ENCODE assay signal across 14 cellular contexts in the genomic region with DNA sequence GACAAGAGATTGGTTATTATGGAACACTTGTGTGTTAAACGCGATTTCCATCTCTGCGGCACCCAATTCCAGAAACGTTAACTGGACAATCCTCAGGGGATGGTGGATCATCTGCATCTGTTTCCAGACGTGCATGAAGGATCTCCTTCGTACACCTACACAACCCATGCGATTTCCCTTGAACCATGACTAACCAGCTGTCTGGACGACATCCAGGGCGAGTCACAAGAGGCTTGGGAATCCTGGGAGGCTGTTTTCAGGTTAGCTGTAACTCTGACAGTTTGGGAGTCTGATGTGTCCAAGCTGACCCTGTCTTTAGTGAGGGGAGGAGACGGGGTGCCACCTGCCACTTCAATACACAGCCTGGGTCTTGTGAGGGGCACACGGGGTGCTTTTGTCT.
A peak's percentile ranks its signal among the peaks of the same experiment; 100 is the strongest.
DNase-seq lines count a peak whose midpoint lies in the region; ATAC-seq, FAIRE-seq and TF ChIP-seq lines count a peak whose summit lies in the region.
"Had no signal": no experiment of that assay in that cellular context is flagged by ENCODE, and none has a peak within 500 bp of the region (broad histone marks: within the 10 kb centered on the region; RNA-seq: fewer than 3 reads in every experiment).

No MANE protein-coding gene starts in this region.

- no peaks in the 10 kb centered on the region for H3K4me1 Mint-ChIP-seq in immature natural killer cell

- H2AFZ ChIP-seq in SK-N-SH (ENCODE audit: low read depth) = no peak overlapping the region

- H3K79me2 ChIP-seq in SK-N-SH (ENCODE audit: insufficient read depth) = no peaks in the 10 kb centered on the region

- no peaks in the 10 kb centered on the region for H3K9me2 ChIP-seq in SK-N-SH

- peak overlapping the region in 1 of 2 experiments; percentile 38; a peak in 2 of 4 replicates for H3K27ac ChIP-seq in SK-N-SH (ENCODE audit: low read depth in 2 of 2, low read length in 1 of 2)
- H3K27ac ChIP-seq: right lobe of liver had no signal

- ATAC-seq in HG02571 (IDR thresholded peaks at IDR 0.05; ENCODE audit: unreplicated experiment) = no peak

- no peak for TF ChIP-seq CTCF in SK-N-SH (IDR thresholded peaks at IDR 0.05)

- no peak for FAIRE-seq in urothelium cell line (lab: Jason Lieb, UNC)

- H3K36me3 ChIP-seq in SK-N-SH (replicated peaks in 1 of 2; ENCODE audit: control insufficient read depth in 1 of 2, insufficient read depth in 2 of 2, low read length in 1 of 2) = peaks cover 0 to 6% of the 10 kb centered on the region in 2 experiments
- H3K36me3 ChIP-seq: gastrocnemius medialis, right lobe of liver had no signal

- H3K9me3 Mint-ChIP-seq in immature natural killer cell = no peaks in the 10 kb centered on the region
- H3K9me3 Mint-ChIP-seq: T-helper 1 cell treated with Interleukin-12 subunit alpha and Interleukin-12 subunit beta and Interleukin-4 antibody, amounts not matched to agents 30 μg/mL and 1 μg/mL, for 36 hours had no signal

- no peak overlapping the region for H3K4me3 Mint-ChIP-seq in immature natural killer cell
- H3K4me3 Mint-ChIP-seq: T-helper 1 cell treated with Interleukin-12 subunit alpha and Interleukin-12 subunit beta and Interleukin-4 antibody, amounts not matched to agents 30 μg/mL and 1 μg/mL, for 36 hours had no signal

- no peak overlapping the region for H3K4me3 ChIP-seq in SK-N-SH (ENCODE audit: low read depth in 2 of 2, low read length in 1 of 2)
- H3K4me3 ChIP-seq: gastrocnemius medialis, right lobe of liver had no signal

- no peaks in the 10 kb centered on the region for H3K27me3 Mint-ChIP-seq in immature natural killer cell (ENCODE audit: low read depth in 3 of 3)

- peaks cover 3% of the 10 kb centered on the region for H3F3A ChIP-seq in SK-N-SH (replicated peaks; ENCODE audit: insufficient read depth)

- no peaks in the 10 kb centered on the region for H3K9me3 ChIP-seq in SK-N-SH
- H3K9me3 ChIP-seq: gastrocnemius medialis, right lobe of liver had no signal

- H3K36me3 Mint-ChIP-seq in immature natural killer cell = peaks cover 0 to 12% (median 2%) of the 10 kb centered on the region in 3 donors

- 0 out of 2 replicates have a peak overlapping the region, but pooled peaks have one; percentile 28 for H3K4me2 ChIP-seq in SK-N-SH

- CTCF ChIA-PET in SK-N-SH (lab: Yijun Ruan, JAX) = interaction anchor here (0.6 kb wide), 1 partner anchor 474 kb away, joined by 3 read pairs; no protein-coding TSS in a partner anchor

- WGBS in SK-N-SH (ENCODE audit: low lambda C conversion rate) = 44% methylated on average over 10 of the region's 11 CpGs

- H3K27me3 ChIP-seq in SK-N-SH (ENCODE audit: insufficient read depth) = no peaks in the 10 kb centered on the region
- H3K27me3 ChIP-seq: gastrocnemius medialis, right lobe of liver had no signal

- H3K27ac Mint-ChIP-seq in immature natural killer cell = no peak overlapping the region
- H3K27ac Mint-ChIP-seq: T-helper 1 cell treated with Interleukin-12 subunit alpha and Interleukin-12 subunit beta and Interleukin-4 antibody, amounts not matched to agents 30 μg/mL and 1 μg/mL, for 36 hours had no signal

- no peak overlapping the region for H3K9ac ChIP-seq in SK-N-SH

- H4K20me1 ChIP-seq in SK-N-SH (ENCODE audit: insufficient read depth) = no peaks in the 10 kb centered on the region

- POLR2A ChIA-PET in SK-N-SH (lab: Yijun Ruan, JAX) = no interaction called here

- peaks cover 3 to 56% of the 10 kb centered on the region in 2 experiments; a peak in 2 of 4 replicates for H3K4me1 ChIP-seq in SK-N-SH (ENCODE audit: control insufficient read depth in 1 of 2, insufficient read depth in 2 of 2, low read depth in 1 of 2, low read length in 1 of 2)
- H3K4me1 ChIP-seq: right lobe of liver had no signal

- DNase-seq in NCI-H82 (lab: John Stamatoyannopoulos, UW) (peak; percentile 24), NCI-H82 treated with DMSO at 0.1 percent for 48 hours (lab: John Stamatoyannopoulos, UW; ENCODE audit: unreplicated experiment) (no peak), SK-N-SH (no peak), fibroblast of the conjunctiva (ENCODE audit: low read depth) (peak; percentile 36), urothelium cell line (ENCODE audit: low spot score) (peak; percentile 63), immature natural killer cell (no peak), SKM-1 (lab: John Stamatoyannopoulos, UW; ENCODE audit: unreplicated experiment) (no peak)
- DNase-seq: AML-193, amygdala, gastrocnemius medialis, NCI-H510A treated with DMSO at 0.1 percent for 48 hours, right lobe of liver had no signal

- TF ChIP-seq EP300 in SK-N-SH (IDR thresholded peaks at IDR 0.05; ENCODE audit: borderline replicate concordance in 1 of 2, low read depth in 1 of 2, low read length in 1 of 2) = no peak

- no peak for TF ChIP-seq RAD21 in SK-N-SH (IDR thresholded peaks at IDR 0.05; ENCODE audit: low read length)

TF ChIP-seq in SK-N-SH, 30 proteins besides CTCF, POLR2A, EP300 and RAD21:
- 0 out of 2 replicates have a peak, but pooled peaks have one; percentile 15 for TF ChIP-seq RXRA (IDR thresholded peaks at IDR 0.05; ENCODE audit: borderline replicate concordance, low read depth)
- TF ChIP-seq RCOR1 (IDR thresholded peaks at IDR 0.05; ENCODE audit: low read length) = no peak
- no peak for TF ChIP-seq FOXJ3 (CRISPR knock-in tag; IDR thresholded peaks at IDR 0.05)
- no peak for TF ChIP-seq FOXM1 (IDR thresholded peaks at IDR 0.05; ENCODE audit: low read depth)
- peak; percentile 80 for TF ChIP-seq TCF12 (IDR thresholded peaks at IDR 0.05)
- TF ChIP-seq MXI1 (IDR thresholded peaks at IDR 0.05; ENCODE audit: low read depth, low read length) = no peak
- no peak for TF ChIP-seq NRF1 (IDR thresholded peaks at IDR 0.05; ENCODE audit: low read depth, low read length)
- TF ChIP-seq GATA2 (CRISPR knock-in tag; IDR thresholded peaks at IDR 0.05) = no peak
- TF ChIP-seq MEF2A (IDR thresholded peaks at IDR 0.05; ENCODE audit: borderline replicate concordance, low read depth) = no peak
- TF ChIP-seq SIN3A (IDR thresholded peaks at IDR 0.05; ENCODE audit: borderline replicate concordance, low read depth, low read length) = no peak; the same call in 1 of the 2 replicates
- TF ChIP-seq, protein P1, sequence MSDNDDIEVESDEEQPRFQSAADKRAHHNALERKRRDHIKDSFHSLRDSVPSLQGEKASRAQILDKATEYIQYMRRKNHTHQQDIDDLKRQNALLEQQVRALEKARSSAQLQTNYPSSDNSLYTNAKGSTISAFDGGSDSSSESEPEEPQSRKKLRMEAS (IDR thresholded peaks at IDR 0.05; ENCODE audit: low read depth) = peak; percentile 47; the same call in 1 of the 2 replicates
- TF ChIP-seq NFIC (IDR thresholded peaks at IDR 0.05; ENCODE audit: borderline replicate concordance) = peak; percentile 76
- no peak for TF ChIP-seq IRF3 (IDR thresholded peaks at IDR 0.05; ENCODE audit: low read depth, low read length)
- TF ChIP-seq, protein P2, sequence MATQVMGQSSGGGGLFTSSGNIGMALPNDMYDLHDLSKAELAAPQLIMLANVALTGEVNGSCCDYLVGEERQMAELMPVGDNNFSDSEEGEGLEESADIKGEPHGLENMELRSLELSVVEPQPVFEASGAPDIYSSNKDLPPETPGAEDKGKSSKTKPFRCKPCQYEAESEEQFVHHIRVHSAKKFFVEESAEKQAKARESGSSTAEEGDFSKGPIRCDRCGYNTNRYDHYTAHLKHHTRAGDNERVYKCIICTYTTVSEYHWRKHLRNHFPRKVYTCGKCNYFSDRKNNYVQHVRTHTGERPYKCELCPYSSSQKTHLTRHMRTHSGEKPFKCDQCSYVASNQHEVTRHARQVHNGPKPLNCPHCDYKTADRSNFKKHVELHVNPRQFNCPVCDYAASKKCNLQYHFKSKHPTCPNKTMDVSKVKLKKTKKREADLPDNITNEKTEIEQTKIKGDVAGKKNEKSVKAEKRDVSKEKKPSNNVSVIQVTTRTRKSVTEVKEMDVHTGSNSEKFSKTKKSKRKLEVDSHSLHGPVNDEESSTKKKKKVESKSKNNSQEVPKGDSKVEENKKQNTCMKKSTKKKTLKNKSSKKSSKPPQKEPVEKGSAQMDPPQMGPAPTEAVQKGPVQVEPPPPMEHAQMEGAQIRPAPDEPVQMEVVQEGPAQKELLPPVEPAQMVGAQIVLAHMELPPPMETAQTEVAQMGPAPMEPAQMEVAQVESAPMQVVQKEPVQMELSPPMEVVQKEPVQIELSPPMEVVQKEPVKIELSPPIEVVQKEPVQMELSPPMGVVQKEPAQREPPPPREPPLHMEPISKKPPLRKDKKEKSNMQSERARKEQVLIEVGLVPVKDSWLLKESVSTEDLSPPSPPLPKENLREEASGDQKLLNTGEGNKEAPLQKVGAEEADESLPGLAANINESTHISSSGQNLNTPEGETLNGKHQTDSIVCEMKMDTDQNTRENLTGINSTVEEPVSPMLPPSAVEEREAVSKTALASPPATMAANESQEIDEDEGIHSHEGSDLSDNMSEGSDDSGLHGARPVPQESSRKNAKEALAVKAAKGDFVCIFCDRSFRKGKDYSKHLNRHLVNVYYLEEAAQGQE (IDR thresholded peaks at IDR 0.05; ENCODE audit: low read depth, low read length) = no peak
- TF ChIP-seq, protein P3, sequence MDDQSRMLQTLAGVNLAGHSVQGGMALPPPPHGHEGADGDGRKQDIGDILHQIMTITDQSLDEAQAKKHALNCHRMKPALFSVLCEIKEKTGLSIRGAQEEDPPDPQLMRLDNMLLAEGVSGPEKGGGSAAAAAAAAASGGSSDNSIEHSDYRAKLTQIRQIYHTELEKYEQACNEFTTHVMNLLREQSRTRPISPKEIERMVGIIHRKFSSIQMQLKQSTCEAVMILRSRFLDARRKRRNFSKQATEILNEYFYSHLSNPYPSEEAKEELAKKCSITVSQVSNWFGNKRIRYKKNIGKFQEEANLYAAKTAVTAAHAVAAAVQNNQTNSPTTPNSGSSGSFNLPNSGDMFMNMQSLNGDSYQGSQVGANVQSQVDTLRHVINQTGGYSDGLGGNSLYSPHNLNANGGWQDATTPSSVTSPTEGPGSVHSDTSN (IDR thresholded peaks at IDR 0.05) = peak; percentile 69
- peak; percentile 64 for TF ChIP-seq JUND (IDR thresholded peaks at IDR 0.05)
- TF ChIP-seq FOSL2 (IDR thresholded peaks at IDR 0.05; ENCODE audit: borderline replicate concordance, low read depth) = peak; percentile 76; the same call in 1 of the 2 replicates
- TF ChIP-seq YY1 (IDR thresholded peaks at IDR 0.05; ENCODE audit: low read depth) = no peak
- TF ChIP-seq EZH2phosphoT487 (IDR thresholded peaks at IDR 0.05; ENCODE audit: borderline replicate concordance, low read depth) = no peak

Comparison
In these comparisons a context has a peak if more than half of its experiments do, and no peak if none do; other contexts are left out.
1. DNase-seq: peak in NCI-H82 (single experiment), fibroblast of the conjunctiva (single experiment) and urothelium cell line (single experiment); none in NCI-H82 treated with DMSO at 0.1 percent for 48 hours (single experiment), SK-N-SH (single experiment), immature natural killer cell (0 of 3) and SKM-1 (single experiment).